In genomic region chr5:150758210-150758533, GRCh38 we compare ENCODE assay signal across 1 cellular context.
TF ChIP-seq lines count a peak whose summit lies in the region.

No MANE protein-coding gene starts in this region.

TF ChIP-seq in K562, 482 proteins besides CTCF, POLR2A, EP300 and RAD21 (continued from another document):
- TF ChIP-seq UBTF (IDR thresholded peaks at IDR 0.05; ENCODE audit: borderline replicate concordance in 1 of 2, low read depth in 2 of 2, low read length in 2 of 2) (0 out of 4 replicates have a peak, but pooled peaks of 1 of the 2 experiments have one; percentile 44), ZNF165 (CRISPR knock-in tag; IDR thresholded peaks at IDR 0.05; ENCODE audit: borderline replicate concordance) (peak; percentile 25; the same call in 1 of the 2 replicates), ZNF324 (CRISPR knock-in tag; IDR thresholded peaks at IDR 0.05) (0 out of 2 replicates have a peak, but pooled peaks have one; percentile 10), ZBTB33 (CRISPR knock-in tag; IDR thresholded peaks at IDR 0.05) (no peak), PBX2 (CRISPR knock-in tag; IDR thresholded peaks at IDR 0.05; ENCODE audit: low read depth) (no peak), PBX2 (tag; conservative IDR thresholded peaks at IDR 0.05; ENCODE audit: low read depth) (no peak), FOXP1 (CRISPR knock-in tag; IDR thresholded peaks at IDR 0.05) (peak; percentile 17; the same call in 1 of the 2 replicates), ZFX (CRISPR knock-in tag; IDR thresholded peaks at IDR 0.05) (peak; percentile 89), KDM5B (IDR thresholded peaks at IDR 0.05; ENCODE audit: insufficient replicate concordance, low read depth, low read length) (peak; percentile 23), GTF2B (IDR thresholded peaks at IDR 0.05; ENCODE audit: extremely low read depth, insufficient read length) (peak; percentile 28), NR2C2 (CRISPR knock-in tag; IDR thresholded peaks at IDR 0.05) (no peak; the same call in 1 of the 2 replicates), NR2C2 (tag; IDR thresholded peaks at IDR 0.05) (0 out of 2 replicates have a peak, but pooled peaks have one; percentile 66), ZNF121 (CRISPR knock-in tag; conservative IDR thresholded peaks at IDR 0.05) (peak; percentile 63), ZNF143 (CRISPR knock-in tag; IDR thresholded peaks at IDR 0.05) (no peak), ZNF518B (CRISPR knock-in tag; IDR thresholded peaks at IDR 0.05) (no peak), USF2 (CRISPR knock-in tag; IDR thresholded peaks at IDR 0.05) (no peak), SPI1 (IDR thresholded peaks at IDR 0.05; ENCODE audit: borderline replicate concordance, low read depth, low read length) (peak; percentile 68), RB1 (IDR thresholded peaks at IDR 0.05; ENCODE audit: low read depth) (no peak), SRF (CRISPR knock-in tag; IDR thresholded peaks at IDR 0.05) (peak in 1 of 2 experiments; percentile 17; a peak in 1 of 4 replicates), HDAC8 (tag; IDR thresholded peaks at IDR 0.05) (no peak), PML (IDR thresholded peaks at IDR 0.05; ENCODE audit: low read length) (peak; percentile 4; the same call in 1 of the 2 replicates), PHF20 (IDR thresholded peaks at IDR 0.05; ENCODE audit: partially characterized antibody) (peak; percentile 10), SAFB (IDR thresholded peaks at IDR 0.05; ENCODE audit: borderline replicate concordance, low read depth, low read length) (no peak), ATF3 (IDR thresholded peaks at IDR 0.05) (no peak), ATF3 (CRISPR knock-in tag; conservative IDR thresholded peaks at IDR 0.05) (0 out of 2 replicates have a peak, but pooled peaks have one; percentile 6), HOXB6 (CRISPR knock-in tag; IDR thresholded peaks at IDR 0.05; ENCODE audit: borderline replicate concordance) (no peak), BRD4 (IDR thresholded peaks at IDR 0.05) (peak; percentile 88), SAP30 (IDR thresholded peaks at IDR 0.05; ENCODE audit: borderline replicate concordance, insufficient read depth, low read depth, low read length, poor library complexity, severe bottlenecking) (peak; percentile 14), TRIM28 (IDR thresholded peaks at IDR 0.05) (no peak), ARID4B (CRISPR knock-in tag; IDR thresholded peaks at IDR 0.05) (0 out of 2 replicates have a peak, but pooled peaks have one; percentile 44), NFIC (IDR thresholded peaks at IDR 0.05) (no peak), PHF8 (IDR thresholded peaks at IDR 0.05; ENCODE audit: borderline replicate concordance, low read length) (peak; percentile 44; the same call in 1 of the 2 replicates), TFAM (CRISPR knock-in tag; conservative IDR thresholded peaks at IDR 0.05) (no peak), ELF4 (CRISPR knock-in tag; IDR thresholded peaks at IDR 0.05) (no peak), ETV5 (CRISPR knock-in tag; IDR thresholded peaks at IDR 0.05; ENCODE audit: low read depth) (no peak), LEF1 (IDR thresholded peaks at IDR 0.05) (0 out of 2 replicates have a peak, but pooled peaks have one; percentile 1), CHD1 (IDR thresholded peaks at IDR 0.05; ENCODE audit: low read length) (peak; percentile 53), SMARCB1 (IDR thresholded peaks at IDR 0.05; ENCODE audit: insufficient read length, low read depth) (no peak), RBBP5 (IDR thresholded peaks at IDR 0.05; ENCODE audit: borderline replicate concordance, insufficient read depth, low read length, poor library complexity, severe bottlenecking) (peak; percentile 11), MLLT1 (IDR thresholded peaks at IDR 0.05) (0 out of 4 replicates have a peak, but pooled peaks of 1 of the 2 experiments have one; percentile 15)
